Comparison of ENCODE assay signal across 8 cellular contexts in the genomic region with DNA sequence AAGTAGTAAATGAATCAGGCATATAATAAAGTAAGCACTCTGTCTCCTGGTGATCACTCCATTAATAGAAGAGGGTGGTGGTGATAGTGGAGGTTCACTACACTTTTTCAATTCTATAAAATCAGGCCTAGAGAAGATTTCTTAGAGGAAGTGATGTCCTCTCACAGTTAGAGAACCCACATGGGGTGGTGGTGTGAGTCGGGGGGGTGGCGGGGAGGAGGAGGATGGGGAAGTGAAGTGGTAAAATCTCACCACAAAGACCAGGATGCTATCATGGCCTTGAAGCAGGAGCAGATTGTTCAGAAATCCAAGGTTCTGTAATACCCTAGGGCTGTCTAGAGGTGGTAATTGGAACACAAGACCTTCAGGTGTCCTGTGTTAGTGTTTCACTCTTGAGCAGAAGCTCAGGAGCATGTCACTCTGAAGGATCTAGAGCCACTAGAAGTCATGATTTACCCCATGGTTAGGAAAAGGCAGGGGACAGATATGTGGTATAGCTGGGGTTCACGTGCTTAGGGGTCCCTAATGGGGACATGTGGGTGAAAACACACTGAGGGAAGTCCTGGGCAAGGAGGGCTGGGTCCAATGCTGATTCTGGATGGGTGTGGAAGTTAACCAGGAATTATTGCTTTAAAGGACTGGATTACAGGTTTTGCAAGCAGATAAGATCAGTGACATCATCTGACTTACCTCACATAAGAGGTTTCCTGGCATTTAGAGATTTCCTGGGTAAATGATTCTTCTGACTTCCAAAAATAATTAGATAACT. TPM values are rescaled to one million over a fixed set of nuclear protein-coding genes. Genes with fewer than 3 reads are reported as not detected.
A peak's percentile ranks its signal among the peaks of the same experiment; 100 is the strongest.
DNase-seq lines count a peak whose midpoint lies in the region; ATAC-seq lines count a peak whose summit lies in the region.

No MANE protein-coding gene starts in this region.

- H3K27me3 Mint-ChIP-seq in naive B cell: no peaks in the 10 kb centered on the region

- peak overlapping the region; percentile 91 to 93 for H3K27ac Mint-ChIP-seq in activated naive CD4-positive, alpha-beta T cell treated with anti-CD3 and anti-CD28 coated beads, Interleukin-2, amount 50 U/mL, for 72 hours
- H3K27ac Mint-ChIP-seq in naive B cell: peak overlapping the region; percentile 86 to 95 (median 92)

- H3K4me3 ChIP-seq in MG63: no peak overlapping the region

- no peaks in the 10 kb centered on the region for H3K9me3 ChIP-seq in MG63

- DNase-seq in NOMO-1 treated with DMSO at 0.1 percent for 48 hours (lab: John Stamatoyannopoulos, UW; ENCODE audit: unreplicated experiment) (peak; percentile 57), naive B cell (peak; percentile 57), RPMI8226 (no peak), MG63 (no peak), AG08396 (ENCODE audit: low spot score) (no peak)
- DNase-seq in activated naive CD4-positive, alpha-beta T cell treated with anti-CD3 and anti-CD28 coated beads, Interleukin-2, amount 50 U/mL, for 72 hours (ENCODE audit: low spot score in 2 of 2): no peak

- no peaks in the 10 kb centered on the region for H3K36me3 ChIP-seq in MG63

- no peaks in the 10 kb centered on the region for H3K36me3 Mint-ChIP-seq in activated naive CD4-positive, alpha-beta T cell treated with anti-CD3 and anti-CD28 coated beads, Interleukin-2, amount 50 U/mL, for 72 hours
- peaks cover 0 to 8% of the 10 kb centered on the region in 2 donors for H3K36me3 Mint-ChIP-seq in naive B cell

- peaks cover 13 to 34% (median 24%) of the 10 kb centered on the region in 3 donors for H3K4me1 Mint-ChIP-seq in naive B cell

- no peaks in the 10 kb centered on the region for H3K27me3 ChIP-seq in MG63

- ATAC-seq in GM21367 (IDR thresholded peaks at IDR 0.05; ENCODE audit: unreplicated experiment) (peak; percentile 43), naive B cell (ENCODE audit: low read depth in 2 of 2) (peak; percentile 83), GM18511 (IDR thresholded peaks at IDR 0.05; ENCODE audit: unreplicated experiment) (no peak)
- ATAC-seq in activated naive CD4-positive, alpha-beta T cell treated with anti-CD3 and anti-CD28 coated beads, Interleukin-2, amount 50 U/mL, for 72 hours: peak; percentile 40 to 74

- no peaks in the 10 kb centered on the region for H3K9me3 Mint-ChIP-seq in activated naive CD4-positive, alpha-beta T cell treated with anti-CD3 and anti-CD28 coated beads, Interleukin-2, amount 50 U/mL, for 72 hours
- H3K9me3 Mint-ChIP-seq in naive B cell: no peaks in the 10 kb centered on the region

- H3K4me3 Mint-ChIP-seq in naive B cell: peak overlapping the region in 7 of 8 donors; percentile 35 to 88 (median 67)

RNA-seq across cellular contexts. Expression of gene RNF125, which starts 31.0 kb away (rescaled TPM):
- total RNA-seq in activated naive CD4-positive, alpha-beta T cell treated with anti-CD3 and anti-CD28 coated beads, Interleukin-2, amount 50 U/mL, for 72 hours: 10 to 100 TPM; 12.0 to 13.8 TPM
- 10 to 100 TPM in 5 of 6 donors, 1 to 10 TPM in 1; 8.9 to 21.2 (median 17.9) TPM for polyA plus RNA-seq in naive B cell (ENCODE audit: low read depth in 6 of 6)
- total RNA-seq in MG63 (2014; rRNA removed; shearing (Covaris generic); ENCODE audit: low replicate concordance): 0.05 and 0.10 TPM in 2 replicates

RNA-seq across cellular contexts. Expression of gene RNF138, which starts 42.1 kb away (rescaled TPM):
- 10 to 100 TPM; 58.8 to 64.7 TPM for total RNA-seq in activated naive CD4-positive, alpha-beta T cell treated with anti-CD3 and anti-CD28 coated beads, Interleukin-2, amount 50 U/mL, for 72 hours
- 10 to 100 TPM; 53.3 to 76.0 (median 60.5) TPM for polyA plus RNA-seq in naive B cell (ENCODE audit: low read depth in 6 of 6)
- total RNA-seq in MG63 (2014; rRNA removed; shearing (Covaris generic); ENCODE audit: low replicate concordance): 43.6 and 121 TPM in 2 replicates

Comparison
In these comparisons a context has a peak if more than half of its experiments do, and no peak if none do; other contexts are left out.
1. DNase-seq: peak in NOMO-1 treated with DMSO at 0.1 percent for 48 hours (single experiment) and naive B cell (single experiment); none in activated naive CD4-positive, alpha-beta T cell treated with anti-CD3 and anti-CD28 coated beads, Interleukin-2, amount 50 U/mL, for 72 hours (0 of 2), RPMI8226 (single experiment), MG63 (single experiment) and AG08396 (single experiment).
2. RNA of gene RNF125, which starts 31.0 kb away (total RNA-seq): 12.0 to 13.8 TPM in activated naive CD4-positive, alpha-beta T cell treated with anti-CD3 and anti-CD28 coated beads, Interleukin-2, amount 50 U/mL, for 72 hours; 0.05 to 0.10 TPM in MG63; every median in the first group is over 10 times any median in the second.